19 cellular contexts compared by ENCODE assay signal in genomic region chr2:228367356-228367755, GRCh38.
DNase-seq lines count a peak whose midpoint lies in the region.
"Had no signal": no experiment of that assay in that cellular context is flagged by ENCODE, and none has a peak within 500 bp of the region (broad histone marks: within the 10 kb centered on the region; RNA-seq: fewer than 3 reads in every experiment).

No MANE protein-coding gene starts in this region.

- DNase-seq in NCI-H748 (lab: John Stamatoyannopoulos, UW; ENCODE audit: unreplicated experiment) (peak; percentile 7), NCI-H748 treated with DMSO at 0.1 percent for 48 hours (lab: John Stamatoyannopoulos, UW) (no peak), NCI-H1105 treated with DMSO at 0.1 percent for 48 hours (lab: John Stamatoyannopoulos, UW) (peak; percentile 77), NCI-H345 (lab: John Stamatoyannopoulos, UW) (peak; percentile 82), cerebellar cortex (ENCODE audit: low spot score) (peak; percentile 49), iPS-NIHi11 (ENCODE audit: low spot score) (no peak), Ammon's horn (ENCODE audit: low spot score) (no peak), NCI-H526 treated with DMSO at 0.1 percent for 48 hours (lab: John Stamatoyannopoulos, UW) (no peak)
- DNase-seq: CD4-positive, alpha-beta T cell; GF-D8; H7; HFFc6; IMR-90; NCI-H1048; NCI-H1694 treated with DMSO at 0.1 percent for 48 hours; NCI-H526; PC-9; T-helper 1 cell; T-helper 9 cell had no signal

Comparison
In these comparisons a context has a peak if more than half of its experiments do, and no peak if none do; other contexts are left out.
1. DNase-seq: peak in NCI-H748 (single experiment), NCI-H1105 treated with DMSO at 0.1 percent for 48 hours (single experiment), NCI-H345 (single experiment) and cerebellar cortex (single experiment); none in NCI-H748 treated with DMSO at 0.1 percent for 48 hours (single experiment), iPS-NIHi11 (single experiment), Ammon's horn (single experiment) and NCI-H526 treated with DMSO at 0.1 percent for 48 hours (single experiment).